ENCODE assay signal across 19 cellular contexts in genomic region chr1:36094621-36095061, GRCh38. TPM values are rescaled to one million over a fixed set of nuclear protein-coding genes. Genes with fewer than 3 reads are reported as not detected.
DNase-seq lines count a peak whose midpoint lies in the region; ATAC-seq and TF ChIP-seq lines count a peak whose summit lies in the region.
"Had no signal": no experiment of that assay in that cellular context is flagged by ENCODE, and none has a peak within 500 bp of the region (broad histone marks: within the 10 kb centered on the region; RNA-seq: fewer than 3 reads in every experiment).

No MANE protein-coding gene starts in this region.

- no peak overlapping the region for H3K4me3 ChIP-seq in left ventricle myocardium inferior
- H3K4me3 ChIP-seq in heart right ventricle: no peak overlapping the region
- no peak overlapping the region for H3K4me3 ChIP-seq in lower lobe of right lung
- H3K4me3 ChIP-seq in vagina: no peak overlapping the region

- H3K4me1 ChIP-seq in left ventricle myocardium inferior (peaks cover 56% of the 10 kb centered on the region), heart right ventricle (peaks cover 3 to 60% (median 49%) of the 10 kb centered on the region in 9 donors), lower lobe of right lung (peaks cover 52% of the 10 kb centered on the region), vagina (peaks cover 16% of the 10 kb centered on the region)

- H3K27me3 Mint-ChIP-seq in type B pancreatic cell: no peaks in the 10 kb centered on the region
- H3K27me3 Mint-ChIP-seq: stimulated activated naive CD8-positive, alpha-beta T cell treated with anti-CD3 and anti-CD28 coated beads, Interleukin-15, amount 100 ng/mL, for 72 hours had no signal

- H3K27ac ChIP-seq in left ventricle myocardium inferior (replicated peaks) (peak overlapping the region; percentile 44), heart right ventricle (peak overlapping the region in 3 of 10 donors; percentile 22 to 51 (median 29)), cingulate gyrus (ENCODE audit: low read depth, low read length) (peak overlapping the region; percentile 98), lower lobe of right lung (peak overlapping the region; percentile 16), vagina (peak overlapping the region; percentile 21)
- H3K27ac ChIP-seq: epithelial cell of prostate had no signal

- H3K36me3 Mint-ChIP-seq in type B pancreatic cell: peaks cover 1% of the 10 kb centered on the region

- DNase-seq in left ventricle myocardium inferior (no peak), heart right ventricle (no peak), lower lobe of right lung (no peak), vagina (ENCODE audit: extremely low spot score in 2 of 2) (no peak), dedifferentiated amniotic fluid mesenchymal stem cell (ENCODE audit: extremely low spot score) (no peak), type B pancreatic cell (ENCODE audit: extremely low spot score, unreplicated experiment) (no peak)
- DNase-seq: activated gamma-delta T cell; IMR-90; NCI-H187; Right ventricle myocardium superior; stimulated activated naive CD8-positive, alpha-beta T cell treated with anti-CD3 and anti-CD28 coated beads, Interleukin-15, amount 100 ng/mL, for 72 hours; T-helper 2 cell had no signal

- TF ChIP-seq POLR2A in vagina (IDR thresholded peaks at IDR 0.05): no peak

- H3K27me3 ChIP-seq in left ventricle myocardium inferior (ENCODE audit: low read depth) (no peaks in the 10 kb centered on the region), heart right ventricle (no peaks in the 10 kb centered on the region), lower lobe of right lung (ENCODE audit: low read depth) (no peaks in the 10 kb centered on the region), vagina (no peaks in the 10 kb centered on the region)

- intact Hi-C loops in left ventricle myocardium inferior (cut with micrococcal nuclease) (loop anchor here (10.0 kb wide), 1 partner anchor 190 kb away; no protein-coding TSS in a partner anchor), heart right ventricle (cut with DNase I) (loop anchor here in 8 of 10 donors (1.0 to 10.0 kb wide), 10 partner anchors 36 to 330 kb away; no protein-coding TSS in a partner anchor), lower lobe of right lung (cut with DNase I) (no loop called here), vagina (cut with DNase I) (loop anchor here (5.0 kb wide), 2 partner anchors 38 to 198 kb away; no protein-coding TSS in a partner anchor)

- no peaks in the 10 kb centered on the region for H3K9me3 Mint-ChIP-seq in type B pancreatic cell
- H3K9me3 Mint-ChIP-seq: stimulated activated naive CD8-positive, alpha-beta T cell treated with anti-CD3 and anti-CD28 coated beads, Interleukin-15, amount 100 ng/mL, for 72 hours; WTC11 had no signal

- no peak overlapping the region for H3K4me3 Mint-ChIP-seq in type B pancreatic cell
- H3K4me3 Mint-ChIP-seq: stimulated activated naive CD8-positive, alpha-beta T cell treated with anti-CD3 and anti-CD28 coated beads, Interleukin-15, amount 100 ng/mL, for 72 hours; WTC11 had no signal

- WGBS in heart right ventricle, 2 donors: 81 to 85% methylated on average over 8 of the region's 8 CpGs

- no peak overlapping the region for H3K27ac Mint-ChIP-seq in type B pancreatic cell
- H3K27ac Mint-ChIP-seq: WTC11 had no signal

- H3K36me3 ChIP-seq in left ventricle myocardium inferior: peaks cover 44% of the 10 kb centered on the region
- H3K36me3 ChIP-seq in heart right ventricle: peaks cover 0 to 69% (median 26%) of the 10 kb centered on the region in 9 donors
- peaks cover 54% of the 10 kb centered on the region for H3K36me3 ChIP-seq in lower lobe of right lung
- H3K36me3 ChIP-seq in vagina: peaks cover 0 to 44% of the 10 kb centered on the region in 2 donors

- H3K9me3 ChIP-seq in left ventricle myocardium inferior (replicated peaks): no peaks in the 10 kb centered on the region
- H3K9me3 ChIP-seq in heart right ventricle: no peaks in the 10 kb centered on the region
- no peaks in the 10 kb centered on the region for H3K9me3 ChIP-seq in lower lobe of right lung
- no peaks in the 10 kb centered on the region for H3K9me3 ChIP-seq in vagina

- H3K4me1 Mint-ChIP-seq in type B pancreatic cell (ENCODE audit: unreplicated experiment): peaks cover 11% of the 10 kb centered on the region

- TF ChIP-seq CTCF in left ventricle myocardium inferior (IDR thresholded peaks at IDR 0.05; ENCODE audit: borderline replicate concordance): no peak
- TF ChIP-seq CTCF in heart right ventricle (IDR thresholded peaks at IDR 0.05): no peak
- no peak for TF ChIP-seq CTCF in lower lobe of right lung (IDR thresholded peaks at IDR 0.05)
- TF ChIP-seq CTCF in vagina (IDR thresholded peaks at IDR 0.05): no peak
- TF ChIP-seq CTCF in type B pancreatic cell (conservative IDR thresholded peaks at IDR 0.05): no peak

- ATAC-seq in heart right ventricle: no peak
- ATAC-seq in lower lobe of right lung: no peak
- no peak for ATAC-seq in HG02970 (IDR thresholded peaks at IDR 0.05; ENCODE audit: low FRiP score, unreplicated experiment)
- ATAC-seq: stimulated activated naive CD8-positive, alpha-beta T cell treated with anti-CD3 and anti-CD28 coated beads, Interleukin-15, amount 100 ng/mL, for 72 hours; WTC11 had no signal

RNA-seq across cellular contexts. Expression of gene ADPRS, which starts 5.9 kb away (rescaled TPM):
- total RNA-seq in left ventricle myocardium inferior: 17.8 TPM
- 10 to 100 TPM; 11.0 to 24.3 (median 15.6) TPM for total RNA-seq in heart right ventricle
- polyA plus RNA-seq in heart right ventricle: 10 to 100 TPM; 18.9 to 23.0 TPM
- total RNA-seq in lower lobe of right lung: 32.4 TPM
- 32.2 TPM for total RNA-seq in vagina
- 29.5 and 31.9 TPM in 2 replicates for total RNA-seq in type B pancreatic cell (ENCODE audit: low replicate concordance)

RNA-seq across cellular contexts. Expression of gene TEKT2, which starts 10.7 kb away (rescaled TPM):
- not detected for total RNA-seq in left ventricle myocardium inferior
- not detected for total RNA-seq in heart right ventricle
- under 1 TPM in 1 of 2 donors, not detected in 1; 0.06 TPM for polyA plus RNA-seq in heart right ventricle
- 9.3 TPM for total RNA-seq in lower lobe of right lung
- total RNA-seq in vagina: not detected
- total RNA-seq in type B pancreatic cell (ENCODE audit: low replicate concordance): 2.1 and 9.6 TPM in 2 replicates
- total RNA-seq: aorta, NCI-H460, Right ventricle myocardium superior had no signal
- polyA plus RNA-seq: IMR-90 had no signal

RNA-seq across cellular contexts. Expression of gene COL8A2, which starts 30.4 kb away (rescaled TPM):
- 1.2 TPM for total RNA-seq in left ventricle myocardium inferior
- total RNA-seq in heart right ventricle: 1 to 10 TPM in 3 of 10 donors, under 1 TPM in 7; 0.53 to 2.0 (median 0.73) TPM
- polyA plus RNA-seq in heart right ventricle: under 1 TPM; 0.58 to 0.80 TPM
- total RNA-seq in lower lobe of right lung: 24.4 TPM
- 6.4 TPM for total RNA-seq in vagina
- total RNA-seq in type B pancreatic cell (ENCODE audit: low replicate concordance): 0.14 and 2.5 TPM in 2 replicates
- polyA plus RNA-seq: neural cell had no signal

RNA-seq across cellular contexts. Expression of gene TRAPPC3, which starts 54.6 kb away (rescaled TPM):
- total RNA-seq in left ventricle myocardium inferior: 54.6 TPM
- 10 to 100 TPM; 41.6 to 62.6 (median 48.4) TPM for total RNA-seq in heart right ventricle
- polyA plus RNA-seq in heart right ventricle: 10 to 100 TPM; 33.6 to 73.8 TPM
- 60.3 TPM for total RNA-seq in lower lobe of right lung
- 52.1 TPM for total RNA-seq in vagina
- 63.4 and 75.6 TPM in 2 replicates for total RNA-seq in type B pancreatic cell (ENCODE audit: low replicate concordance)
